In the genomic region with DNA sequence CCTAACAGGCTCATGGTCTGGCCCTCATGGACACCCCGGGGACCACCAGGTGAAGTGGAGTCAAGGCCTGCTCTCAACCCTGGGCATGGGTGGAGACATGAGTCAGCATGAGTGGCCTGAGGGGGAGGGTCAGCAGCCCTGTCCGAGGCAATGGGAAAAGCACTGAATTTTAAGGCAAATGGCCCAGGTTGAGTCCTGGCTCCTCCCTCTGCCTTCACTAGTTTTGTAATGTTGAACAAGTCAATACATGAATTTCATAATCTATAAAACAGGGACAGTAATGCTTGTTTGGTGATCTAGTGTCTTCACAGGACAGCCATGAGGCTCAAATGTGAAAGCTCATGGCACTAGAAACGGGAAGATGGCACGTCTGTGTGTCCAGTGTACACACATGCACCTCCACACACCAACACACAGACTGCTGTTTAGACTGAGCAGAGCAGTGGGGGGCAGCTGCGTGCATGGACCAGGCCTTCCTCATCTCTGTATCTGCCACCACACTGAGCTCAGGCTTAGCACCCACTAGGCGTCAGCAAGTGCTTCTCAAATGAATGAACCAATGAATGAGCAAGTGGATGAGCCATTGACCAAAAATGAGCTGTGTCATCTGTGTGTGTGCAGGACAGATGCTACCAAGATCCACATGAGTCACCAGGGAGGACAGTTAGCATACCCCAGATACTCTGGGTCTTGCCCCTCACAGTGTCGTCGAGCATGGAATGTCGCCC, we compare ENCODE assay signal across 10 cellular contexts.
DNase-seq lines count a peak whose midpoint lies in the region; ATAC-seq and TF ChIP-seq lines count a peak whose summit lies in the region.
"Had no signal": no experiment of that assay in that cellular context is flagged by ENCODE, and none has a peak within 500 bp of the region (broad histone marks: within the 10 kb centered on the region; RNA-seq: fewer than 3 reads in every experiment).

No MANE protein-coding gene starts in this region.

- intact Hi-C loops in gastrocnemius medialis (cut with DNase I; ENCODE audit: low total_unique reads), result no loop called here
- intact Hi-C loops in Right ventricle myocardium superior (cut with DNase I), result no loop called here

- peaks cover 17 to 20% of the 10 kb centered on the region in 2 donors for H3K27me3 Mint-ChIP-seq in stimulated activated naive B cell treated with anti-CD40 and anti-IgM and Interleukin-4, amounts not matched to agents 10 μg/mL and 1 μg/mL and 100 μg/mL, for 72 hours

- peak; percentile 84 for ATAC-seq in RWPE2 (ENCODE audit: low read depth)
- ATAC-seq in gastrocnemius medialis, result peak; percentile 61 to 69
- ATAC-seq in stimulated activated naive B cell treated with anti-CD40 and anti-IgM and Interleukin-4, amounts not matched to agents 10 μg/mL and 1 μg/mL and 100 μg/mL, for 72 hours (replicated peaks), result no peak
- ATAC-seq in Right ventricle myocardium superior (ENCODE audit: poor library complexity), result no peak

- no peak for TF ChIP-seq POLR2A in gastrocnemius medialis (IDR thresholded peaks at IDR 0.05)
- TF ChIP-seq POLR2A in suprapubic skin (IDR thresholded peaks at IDR 0.05), result no peak

- H3K27me3 ChIP-seq in RWPE2 (ENCODE audit: insufficient read depth, poor library complexity, severe bottlenecking) (no peaks in the 10 kb centered on the region), gastrocnemius medialis (no peaks in the 10 kb centered on the region), suprapubic skin (no peaks in the 10 kb centered on the region)

- H3K4me3 Mint-ChIP-seq in stimulated activated naive B cell treated with anti-CD40 and anti-IgM and Interleukin-4, amounts not matched to agents 10 μg/mL and 1 μg/mL and 100 μg/mL, for 72 hours, result no peak overlapping the region

- TF ChIP-seq EP300 in suprapubic skin (IDR thresholded peaks at IDR 0.05), result no peak

- no peak overlapping the region for H3K27ac Mint-ChIP-seq in stimulated activated naive B cell treated with anti-CD40 and anti-IgM and Interleukin-4, amounts not matched to agents 10 μg/mL and 1 μg/mL and 100 μg/mL, for 72 hours

- H3K9me3 ChIP-seq in RWPE2 (ENCODE audit: severe bottlenecking), result no peaks in the 10 kb centered on the region
- no peaks in the 10 kb centered on the region for H3K9me3 ChIP-seq in gastrocnemius medialis
- no peaks in the 10 kb centered on the region for H3K9me3 ChIP-seq in suprapubic skin

- DNase-seq in GM04504 (ENCODE audit: low read depth) (peak; percentile 90), RWPE2 (ENCODE audit: low spot score) (no peak), fibroblast of gingiva (ENCODE audit: low read depth) (peak; percentile 86), gastrocnemius medialis (no peak), suprapubic skin (ENCODE audit: low spot score in 2 of 2) (no peak), Right ventricle myocardium superior (no peak)
- no peak for DNase-seq in stimulated activated naive B cell treated with anti-CD40 and anti-IgM and Interleukin-4, amounts not matched to agents 10 μg/mL and 1 μg/mL and 100 μg/mL, for 72 hours
- no peak for DNase-seq in stimulated activated CD4-positive, alpha-beta T cell treated with anti-CD3 and anti-CD28 coated beads, Interleukin-1b, Interleukin-23, amount 100 ng/mL, for 48 hours
- DNase-seq: activated effector memory CD4-positive, alpha-beta T cell treated with anti-CD3 and anti-CD28 coated beads, Interleukin-2, amount 50 U/mL, for 16 hours; NCI-H446 had no signal

- peaks cover 11 to 29% of the 10 kb centered on the region in 2 donors for H3K4me1 Mint-ChIP-seq in stimulated activated naive B cell treated with anti-CD40 and anti-IgM and Interleukin-4, amounts not matched to agents 10 μg/mL and 1 μg/mL and 100 μg/mL, for 72 hours

- no peaks in the 10 kb centered on the region for H3K9me3 Mint-ChIP-seq in stimulated activated naive B cell treated with anti-CD40 and anti-IgM and Interleukin-4, amounts not matched to agents 10 μg/mL and 1 μg/mL and 100 μg/mL, for 72 hours

- H3K36me3 ChIP-seq in RWPE2 (ENCODE audit: low read depth) (no peaks in the 10 kb centered on the region), gastrocnemius medialis (no peaks in the 10 kb centered on the region), suprapubic skin (no peaks in the 10 kb centered on the region)

- H3K4me1 ChIP-seq in RWPE2 (ENCODE audit: insufficient read depth, poor library complexity, severe bottlenecking), result peaks cover 18% of the 10 kb centered on the region
- H3K4me1 ChIP-seq in gastrocnemius medialis, result peaks cover 0 to 8% of the 10 kb centered on the region in 2 donors
- peaks cover 19% of the 10 kb centered on the region for H3K4me1 ChIP-seq in suprapubic skin

- H3K4me3 ChIP-seq in RWPE2 (ENCODE audit: severe bottlenecking) (no peak overlapping the region), gastrocnemius medialis (no peak overlapping the region), suprapubic skin (no peak overlapping the region)

- in situ Hi-C loops in gastrocnemius medialis (cut with MboI; ENCODE audit: low sequenced_read_pairs in 4 of 4), result no loop called here

- H3K27ac ChIP-seq in RWPE2 (ENCODE audit: poor library complexity, severe bottlenecking) (peak overlapping the region; percentile 60), gastrocnemius medialis (no peak overlapping the region), suprapubic skin (no peak overlapping the region)

- 74% methylated on average over 5 of the region's 9 CpGs for WGBS in suprapubic skin

- no peaks in the 10 kb centered on the region for H3K36me3 Mint-ChIP-seq in stimulated activated naive B cell treated with anti-CD40 and anti-IgM and Interleukin-4, amounts not matched to agents 10 μg/mL and 1 μg/mL and 100 μg/mL, for 72 hours

- TF ChIP-seq CTCF in RWPE2 (IDR thresholded peaks at IDR 0.05; ENCODE audit: poor library complexity, severe bottlenecking), result peak; percentile 22
- no peak for TF ChIP-seq CTCF in gastrocnemius medialis (IDR thresholded peaks at IDR 0.05 in 4 of 5, conservative IDR thresholded peaks at IDR 0.05 in 1 of 5)
- TF ChIP-seq CTCF in suprapubic skin (IDR thresholded peaks at IDR 0.05), result no peak

Comparison
In these comparisons a context has a peak if more than half of its experiments do, and no peak if none do; other contexts are left out.
1. DNase-seq: peak in GM04504 (single experiment) and fibroblast of gingiva (single experiment); none in RWPE2 (single experiment), gastrocnemius medialis (0 of 2), stimulated activated naive B cell treated with anti-CD40 and anti-IgM and Interleukin-4, amounts not matched to agents 10 μg/mL and 1 μg/mL and 100 μg/mL, for 72 hours (single experiment), suprapubic skin (0 of 2), stimulated activated CD4-positive, alpha-beta T cell treated with anti-CD3 and anti-CD28 coated beads, Interleukin-1b, Interleukin-23, amount 100 ng/mL, for 48 hours (single experiment) and Right ventricle myocardium superior (single experiment).
2. ATAC-seq: peak in RWPE2 (single experiment) and gastrocnemius medialis (2 of 2); none in stimulated activated naive B cell treated with anti-CD40 and anti-IgM and Interleukin-4, amounts not matched to agents 10 μg/mL and 1 μg/mL and 100 μg/mL, for 72 hours (0 of 2) and Right ventricle myocardium superior (single experiment).